1 cellular context compared by ENCODE assay signal in the genomic region with DNA sequence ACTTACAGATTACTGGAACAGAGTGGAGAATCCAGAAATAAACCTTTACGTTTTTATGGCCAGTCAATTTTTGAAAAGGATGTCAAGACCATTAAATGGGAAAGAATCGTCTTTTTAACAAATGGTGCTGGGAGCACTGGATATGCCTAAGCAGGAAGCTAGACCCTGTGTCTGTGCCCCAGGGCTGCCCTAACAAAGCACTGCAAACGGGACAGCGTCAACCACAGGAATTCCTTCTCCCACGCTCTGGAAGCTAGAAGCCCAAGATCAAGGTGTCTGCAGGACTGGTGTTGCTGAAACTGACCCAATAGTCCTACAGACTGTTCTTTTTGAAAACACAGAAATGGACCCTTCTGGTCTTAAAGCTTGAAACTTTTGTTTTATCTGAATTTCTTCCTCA.
TF ChIP-seq lines count a peak whose summit lies in the region.

No MANE protein-coding gene starts in this region.

TF ChIP-seq in SK-N-SH, 30 proteins besides CTCF, POLR2A, EP300 and RAD21 (continued from another document):
- TF ChIP-seq, protein P1, sequence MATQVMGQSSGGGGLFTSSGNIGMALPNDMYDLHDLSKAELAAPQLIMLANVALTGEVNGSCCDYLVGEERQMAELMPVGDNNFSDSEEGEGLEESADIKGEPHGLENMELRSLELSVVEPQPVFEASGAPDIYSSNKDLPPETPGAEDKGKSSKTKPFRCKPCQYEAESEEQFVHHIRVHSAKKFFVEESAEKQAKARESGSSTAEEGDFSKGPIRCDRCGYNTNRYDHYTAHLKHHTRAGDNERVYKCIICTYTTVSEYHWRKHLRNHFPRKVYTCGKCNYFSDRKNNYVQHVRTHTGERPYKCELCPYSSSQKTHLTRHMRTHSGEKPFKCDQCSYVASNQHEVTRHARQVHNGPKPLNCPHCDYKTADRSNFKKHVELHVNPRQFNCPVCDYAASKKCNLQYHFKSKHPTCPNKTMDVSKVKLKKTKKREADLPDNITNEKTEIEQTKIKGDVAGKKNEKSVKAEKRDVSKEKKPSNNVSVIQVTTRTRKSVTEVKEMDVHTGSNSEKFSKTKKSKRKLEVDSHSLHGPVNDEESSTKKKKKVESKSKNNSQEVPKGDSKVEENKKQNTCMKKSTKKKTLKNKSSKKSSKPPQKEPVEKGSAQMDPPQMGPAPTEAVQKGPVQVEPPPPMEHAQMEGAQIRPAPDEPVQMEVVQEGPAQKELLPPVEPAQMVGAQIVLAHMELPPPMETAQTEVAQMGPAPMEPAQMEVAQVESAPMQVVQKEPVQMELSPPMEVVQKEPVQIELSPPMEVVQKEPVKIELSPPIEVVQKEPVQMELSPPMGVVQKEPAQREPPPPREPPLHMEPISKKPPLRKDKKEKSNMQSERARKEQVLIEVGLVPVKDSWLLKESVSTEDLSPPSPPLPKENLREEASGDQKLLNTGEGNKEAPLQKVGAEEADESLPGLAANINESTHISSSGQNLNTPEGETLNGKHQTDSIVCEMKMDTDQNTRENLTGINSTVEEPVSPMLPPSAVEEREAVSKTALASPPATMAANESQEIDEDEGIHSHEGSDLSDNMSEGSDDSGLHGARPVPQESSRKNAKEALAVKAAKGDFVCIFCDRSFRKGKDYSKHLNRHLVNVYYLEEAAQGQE (IDR thresholded peaks at IDR 0.05; ENCODE audit: low read depth, low read length), result no peak
- TF ChIP-seq MEF2A (IDR thresholded peaks at IDR 0.05; ENCODE audit: borderline replicate concordance, low read depth) (no peak), SMC3 (IDR thresholded peaks at IDR 0.05; ENCODE audit: low read depth, low read length) (no peak), POLR2AphosphoS5 (IDR thresholded peaks at IDR 0.05; ENCODE audit: low read depth, low read length) (no peak)
- TF ChIP-seq, protein P2, sequence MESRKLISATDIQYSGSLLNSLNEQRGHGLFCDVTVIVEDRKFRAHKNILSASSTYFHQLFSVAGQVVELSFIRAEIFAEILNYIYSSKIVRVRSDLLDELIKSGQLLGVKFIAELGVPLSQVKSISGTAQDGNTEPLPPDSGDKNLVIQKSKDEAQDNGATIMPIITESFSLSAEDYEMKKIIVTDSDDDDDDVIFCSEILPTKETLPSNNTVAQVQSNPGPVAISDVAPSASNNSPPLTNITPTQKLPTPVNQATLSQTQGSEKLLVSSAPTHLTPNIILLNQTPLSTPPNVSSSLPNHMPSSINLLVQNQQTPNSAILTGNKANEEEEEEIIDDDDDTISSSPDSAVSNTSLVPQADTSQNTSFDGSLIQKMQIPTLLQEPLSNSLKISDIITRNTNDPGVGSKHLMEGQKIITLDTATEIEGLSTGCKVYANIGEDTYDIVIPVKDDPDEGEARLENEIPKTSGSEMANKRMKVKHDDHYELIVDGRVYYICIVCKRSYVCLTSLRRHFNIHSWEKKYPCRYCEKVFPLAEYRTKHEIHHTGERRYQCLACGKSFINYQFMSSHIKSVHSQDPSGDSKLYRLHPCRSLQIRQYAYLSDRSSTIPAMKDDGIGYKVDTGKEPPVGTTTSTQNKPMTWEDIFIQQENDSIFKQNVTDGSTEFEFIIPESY (IDR thresholded peaks at IDR 0.05; ENCODE audit: borderline replicate concordance, low read depth), result no peak
- TF ChIP-seq, protein P3, sequence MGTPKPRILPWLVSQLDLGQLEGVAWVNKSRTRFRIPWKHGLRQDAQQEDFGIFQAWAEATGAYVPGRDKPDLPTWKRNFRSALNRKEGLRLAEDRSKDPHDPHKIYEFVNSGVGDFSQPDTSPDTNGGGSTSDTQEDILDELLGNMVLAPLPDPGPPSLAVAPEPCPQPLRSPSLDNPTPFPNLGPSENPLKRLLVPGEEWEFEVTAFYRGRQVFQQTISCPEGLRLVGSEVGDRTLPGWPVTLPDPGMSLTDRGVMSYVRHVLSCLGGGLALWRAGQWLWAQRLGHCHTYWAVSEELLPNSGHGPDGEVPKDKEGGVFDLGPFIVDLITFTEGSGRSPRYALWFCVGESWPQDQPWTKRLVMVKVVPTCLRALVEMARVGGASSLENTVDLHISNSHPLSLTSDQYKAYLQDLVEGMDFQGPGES (IDR thresholded peaks at IDR 0.05; ENCODE audit: low read depth, low read length), result no peak
